Comparison of ENCODE assay signal across 1 cellular context in the genomic region with DNA sequence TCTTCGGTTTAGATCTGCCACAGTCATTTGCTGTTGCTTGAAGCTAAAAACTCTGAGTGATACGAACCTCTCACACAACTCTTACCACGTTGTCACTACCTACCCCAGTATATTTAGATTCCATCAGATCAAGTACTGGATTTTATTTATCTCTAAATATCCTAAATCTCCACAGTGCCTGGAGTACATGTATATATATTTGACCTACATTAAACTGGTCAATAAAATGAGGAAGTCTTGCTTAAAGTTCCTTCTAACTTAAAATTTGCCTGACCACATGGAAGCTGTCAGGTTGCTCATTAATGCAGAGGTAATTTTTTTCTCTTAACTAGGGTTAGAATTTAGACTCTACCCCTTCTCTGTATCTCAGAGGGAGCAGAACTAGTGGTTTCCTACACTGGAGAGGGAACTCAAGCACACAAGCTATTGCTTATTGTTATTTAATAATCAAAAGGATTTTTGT.
TF ChIP-seq lines count a peak whose summit lies in the region.

No MANE protein-coding gene starts in this region.

TF ChIP-seq in GM23338, 12 proteins besides CTCF, POLR2A, EP300 and RAD21 (continued from another document):
- no peak for TF ChIP-seq ZNF462 (CRISPR knock-in tag; IDR thresholded peaks at IDR 0.05)
- TF ChIP-seq JUNB (IDR thresholded peaks at IDR 0.05; ENCODE audit: unreplicated experiment), result no peak
- no peak for TF ChIP-seq EZH2 (IDR thresholded peaks at IDR 0.05; ENCODE audit: low read depth, unreplicated experiment)
- TF ChIP-seq, protein P1, sequence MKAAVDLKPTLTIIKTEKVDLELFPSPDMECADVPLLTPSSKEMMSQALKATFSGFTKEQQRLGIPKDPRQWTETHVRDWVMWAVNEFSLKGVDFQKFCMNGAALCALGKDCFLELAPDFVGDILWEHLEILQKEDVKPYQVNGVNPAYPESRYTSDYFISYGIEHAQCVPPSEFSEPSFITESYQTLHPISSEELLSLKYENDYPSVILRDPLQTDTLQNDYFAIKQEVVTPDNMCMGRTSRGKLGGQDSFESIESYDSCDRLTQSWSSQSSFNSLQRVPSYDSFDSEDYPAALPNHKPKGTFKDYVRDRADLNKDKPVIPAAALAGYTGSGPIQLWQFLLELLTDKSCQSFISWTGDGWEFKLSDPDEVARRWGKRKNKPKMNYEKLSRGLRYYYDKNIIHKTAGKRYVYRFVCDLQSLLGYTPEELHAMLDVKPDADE (IDR thresholded peaks at IDR 0.05), result no peak
- TF ChIP-seq POLR2AphosphoS5 (IDR thresholded peaks at IDR 0.05; ENCODE audit: low read depth), result no peak
- TF ChIP-seq ZNF114 (CRISPR knock-in tag; IDR thresholded peaks at IDR 0.05), result no peak
